ENCODE assay signal across 8 cellular contexts in the genomic region with DNA sequence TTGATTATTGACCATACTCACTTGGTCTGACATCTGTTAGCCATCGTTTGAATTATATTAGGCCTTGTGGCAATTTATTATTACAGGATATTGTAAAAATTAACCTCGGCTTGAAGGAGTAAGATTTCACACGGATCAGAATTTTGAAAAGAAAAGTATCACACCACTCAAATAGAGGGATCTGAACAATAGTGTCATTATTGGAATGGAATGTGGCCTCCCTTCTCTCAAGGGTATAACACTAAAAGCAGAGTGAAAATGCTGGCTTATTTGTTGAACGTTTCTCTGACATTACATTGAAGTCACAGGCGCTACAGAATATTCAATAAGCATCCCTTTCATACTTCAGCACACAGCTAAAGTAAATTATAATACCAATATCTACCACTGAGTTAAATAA.
"Had no signal": no experiment of that assay in that cellular context is flagged by ENCODE, and none has a peak within 500 bp of the region (broad histone marks: within the 10 kb centered on the region; RNA-seq: fewer than 3 reads in every experiment).

No MANE protein-coding gene starts in this region.

- DNase-seq: GDM1, GF-D8 had no signal

- FAIRE-seq: G401.6, GM12878, GM12891, GM12892, GM18507, GM19239 had no signal

- H3K4me3 ChIP-seq: GM12878 had no signal

- ATAC-seq: GM12878 had no signal
